1 cellular context compared by ENCODE assay signal in genomic region chr12:51976376-51977160, GRCh38.
TF ChIP-seq lines count a peak whose summit lies in the region.

No MANE protein-coding gene starts in this region.

TF ChIP-seq in K562, 482 proteins besides CTCF, POLR2A, EP300 and RAD21 (continued from another document):
- TF ChIP-seq E2F5 (CRISPR knock-in tag; IDR thresholded peaks at IDR 0.05) (no peak), HDAC2 (IDR thresholded peaks at IDR 0.05) (0 out of 2 replicates have a peak, but pooled peaks have one; percentile 15), ARID1B (IDR thresholded peaks at IDR 0.05) (peak; percentile 40; the same call in 1 of the 2 replicates), SRF (CRISPR knock-in tag; IDR thresholded peaks at IDR 0.05) (no peak), BHLHE40 (IDR thresholded peaks at IDR 0.05; ENCODE audit: low read length) (no peak), THRAP3 (IDR thresholded peaks at IDR 0.05; ENCODE audit: borderline replicate concordance) (no peak), ATF7 (IDR thresholded peaks at IDR 0.05) (peak; percentile 37; the same call in 1 of the 2 replicates), PBX2 (CRISPR knock-in tag; IDR thresholded peaks at IDR 0.05; ENCODE audit: low read depth) (no peak), PBX2 (tag; conservative IDR thresholded peaks at IDR 0.05; ENCODE audit: low read depth) (peak; percentile 66), SPI1 (IDR thresholded peaks at IDR 0.05; ENCODE audit: borderline replicate concordance, low read depth, low read length) (0 out of 2 replicates have a peak, but pooled peaks have one; percentile 19), MEIS2 (IDR thresholded peaks at IDR 0.05; ENCODE audit: partially characterized antibody) (peak; percentile 81), SMARCA4 (IDR thresholded peaks at IDR 0.05) (peak; percentile 50; the same call in 1 of the 2 replicates), ATF3 (IDR thresholded peaks at IDR 0.05) (peak; percentile 42; the same call in 1 of the 2 replicates), ATF3 (CRISPR knock-in tag; conservative IDR thresholded peaks at IDR 0.05) (no peak), ZNF584 (CRISPR knock-in tag; IDR thresholded peaks at IDR 0.05; ENCODE audit: low read depth) (0 out of 2 replicates have a peak, but pooled peaks have one; percentile 42), ZNF583 (CRISPR knock-in tag; IDR thresholded peaks at IDR 0.05) (no peak), SRSF7 (optimal IDR thresholded peaks at IDR 0.05; ENCODE audit: low read depth, low read length) (no peak), CEBPG (CRISPR knock-in tag; IDR thresholded peaks at IDR 0.05) (no peak), CEBPG (tag; conservative IDR thresholded peaks at IDR 0.05 in 1 of 2, IDR thresholded peaks at IDR 0.05 in 1 of 2) (0 out of 4 replicates have a peak, but pooled peaks of 1 of the 2 experiments have one; percentile 0), ZBTB9 (CRISPR knock-in tag; IDR thresholded peaks at IDR 0.05) (no peak), FOSL1 (tag; conservative IDR thresholded peaks at IDR 0.05) (peak; percentile 86), CXXC5 (CRISPR knock-in tag; IDR thresholded peaks at IDR 0.05) (peak; percentile 42), GATA2 (CRISPR knock-in tag; IDR thresholded peaks at IDR 0.05) (0 out of 2 replicates have a peak, but pooled peaks have one; percentile 25), ZNF12 (CRISPR knock-in tag; IDR thresholded peaks at IDR 0.05) (no peak), DEAF1 (CRISPR knock-in tag; IDR thresholded peaks at IDR 0.05) (0 out of 2 replicates have a peak, but pooled peaks have one; percentile 8), ZBTB26 (CRISPR knock-in tag; IDR thresholded peaks at IDR 0.05) (no peak), SLC30A9 (CRISPR knock-in tag; IDR thresholded peaks at IDR 0.05) (no peak), RBFOX2 (IDR thresholded peaks at IDR 0.05; ENCODE audit: low read depth, low read length) (no peak), ZNF717 (CRISPR knock-in tag; IDR thresholded peaks at IDR 0.05) (no peak), GABPA (tag; conservative IDR thresholded peaks at IDR 0.05; ENCODE audit: low read depth) (0 out of 2 replicates have a peak, but pooled peaks have one; percentile 18), CTBP1 (IDR thresholded peaks at IDR 0.05; ENCODE audit: borderline replicate concordance) (peak; percentile 30; the same call in 1 of the 2 replicates), ATF1 (CRISPR knock-in tag; IDR thresholded peaks at IDR 0.05) (no peak), ATF1 (tag; IDR thresholded peaks at IDR 0.05) (peak; percentile 60), SREBF1 (IDR thresholded peaks at IDR 0.05; ENCODE audit: borderline replicate concordance, low read depth, low read length) (no peak), NR2C2 (CRISPR knock-in tag; IDR thresholded peaks at IDR 0.05) (no peak), NR2C2 (tag; IDR thresholded peaks at IDR 0.05) (peak; percentile 38; the same call in 1 of the 2 replicates), ZBTB8A (IDR thresholded peaks at IDR 0.05; ENCODE audit: partially characterized antibody) (no peak), CREM (IDR thresholded peaks at IDR 0.05; ENCODE audit: low read depth) (0 out of 2 replicates have a peak, but pooled peaks have one; percentile 21), DNMT1 (IDR thresholded peaks at IDR 0.05) (no peak), CSDE1 (IDR thresholded peaks at IDR 0.05) (no peak), ZNF589 (CRISPR knock-in tag; IDR thresholded peaks at IDR 0.05; ENCODE audit: low read depth) (peak; percentile 43; the same call in 1 of the 2 replicates)
